9 cellular contexts compared by ENCODE assay signal in genomic region chr19:44741841-44742352, GRCh38. TPM values are rescaled to one million over a fixed set of nuclear protein-coding genes. Genes with fewer than 3 reads are reported as not detected.
DNase-seq lines count a peak whose midpoint lies in the region; ATAC-seq and TF ChIP-seq lines count a peak whose summit lies in the region.
"Had no signal": no experiment of that assay in that cellular context is flagged by ENCODE, and none has a peak within 500 bp of the region (broad histone marks: within the 10 kb centered on the region; RNA-seq: fewer than 3 reads in every experiment).

No MANE protein-coding gene starts in this region.

- H3K27ac ChIP-seq in skin epidermis: peak overlapping the region; percentile 31 to 99 (median 91)

- DNase-seq in A172 (ENCODE audit: low spot score): peak; percentile 100
- peak; percentile 99 for DNase-seq in GM04503 (ENCODE audit: low read depth)
- DNase-seq in NOMO-1 treated with DMSO at 0.1 percent for 48 hours (lab: John Stamatoyannopoulos, UW; ENCODE audit: unreplicated experiment): peak; percentile 94
- peak; percentile 100 for DNase-seq in MCF 10A (ENCODE audit: unreplicated experiment)
- DNase-seq in islet precursor cell: peak; percentile 91

- H3K4me3 Mint-ChIP-seq in MCF 10A (ENCODE audit: unreplicated experiment): peak overlapping the region; percentile 55

- ATAC-seq in HG02623 (IDR thresholded peaks at IDR 0.05; ENCODE audit: unreplicated experiment): no peak
- no peak for ATAC-seq in GM19023 (IDR thresholded peaks at IDR 0.05; ENCODE audit: unreplicated experiment)

- CTCF ChIA-PET in MCF 10A (lab: Yijun Ruan, JAX): interaction anchor here (0.7 to 4.7 kb wide), 7 partner anchors 11 to 131 kb away, joined by 3 to 29 read pairs (median 7); no protein-coding TSS in a partner anchor

- intact Hi-C loops in MCF 10A (cut with micrococcal nuclease): loop anchor here (1.0 to 10.0 kb wide), 2 partner anchors 28 to 977 kb away; no protein-coding TSS in a partner anchor

- TF ChIP-seq CTCF in MCF 10A (IDR thresholded peaks at IDR 0.05; ENCODE audit: unreplicated experiment): no peak

- peaks cover 43% of the 10 kb centered on the region for H3K4me1 Mint-ChIP-seq in MCF 10A (ENCODE audit: insufficient read depth, unreplicated experiment)

- no peaks in the 10 kb centered on the region for H3K36me3 Mint-ChIP-seq in MCF 10A (ENCODE audit: insufficient read depth, unreplicated experiment)

- no peaks in the 10 kb centered on the region for H3K9me3 Mint-ChIP-seq in MCF 10A (ENCODE audit: unreplicated experiment)

- POLR2A ChIA-PET in MCF 10A (lab: Yijun Ruan, JAX): interaction anchor here (0.6 to 4.0 kb wide), 17 partner anchors 8 to 671 kb away, joined by 3 to 47 read pairs (median 5); partner anchors contain the start of genes PVR and TOMM40

- no TSS peak for BruUV-seq in MCF 10A (replicated peaks; lab: Mats Ljungman, UMichigan)

- peak overlapping the region; percentile 85 for H3K27ac Mint-ChIP-seq in MCF 10A (ENCODE audit: low read depth, unreplicated experiment)

- no peak overlapping the region for H3K4me3 ChIP-seq in skin epidermis

- H3K27me3 Mint-ChIP-seq in MCF 10A (ENCODE audit: insufficient read depth, unreplicated experiment): no peaks in the 10 kb centered on the region

RNA-seq across cellular contexts. Expression of gene BCL3, which starts 6.6 kb away (rescaled TPM):
- 4.4 and 7.0 TPM in 2 replicates for total RNA-seq in A172 (2014; rRNA removed; shearing (Covaris generic))
- total RNA-seq in MCF 10A (2022): 24.4 and 32.1 TPM in 2 replicates

RNA-seq across cellular contexts. Expression of gene CBLC, which starts 35.8 kb away (rescaled TPM):
- not detected in 2 replicates for total RNA-seq in A172 (2014; rRNA removed; shearing (Covaris generic))
- total RNA-seq in MCF 10A (2022): 9.6 and 14.6 TPM in 2 replicates

RNA-seq across cellular contexts. Expression of gene CEACAM16, which starts 42.9 kb away (rescaled TPM):
- total RNA-seq in A172 (2014; rRNA removed; shearing (Covaris generic)): not detected in 2 replicates
- total RNA-seq in MCF 10A (2022): not detected in 2 replicates
- total RNA-seq: dermis microvascular lymphatic vessel endothelial cell had no signal

Comparison
In these comparisons a context has a peak if more than half of its experiments do, and no peak if none do; other contexts are left out.
1. RNA of gene CBLC, which starts 35.8 kb away (total RNA-seq): 9.6 to 14.6 TPM in MCF 10A; not detected in A172; every median in the first group is over 10 times any median in the second.
2. Peak in every context shown above with its lines, with median percentiles within 50 percentile points of each other: DNase-seq.